8 cellular contexts compared by ENCODE assay signal in the genomic region with DNA sequence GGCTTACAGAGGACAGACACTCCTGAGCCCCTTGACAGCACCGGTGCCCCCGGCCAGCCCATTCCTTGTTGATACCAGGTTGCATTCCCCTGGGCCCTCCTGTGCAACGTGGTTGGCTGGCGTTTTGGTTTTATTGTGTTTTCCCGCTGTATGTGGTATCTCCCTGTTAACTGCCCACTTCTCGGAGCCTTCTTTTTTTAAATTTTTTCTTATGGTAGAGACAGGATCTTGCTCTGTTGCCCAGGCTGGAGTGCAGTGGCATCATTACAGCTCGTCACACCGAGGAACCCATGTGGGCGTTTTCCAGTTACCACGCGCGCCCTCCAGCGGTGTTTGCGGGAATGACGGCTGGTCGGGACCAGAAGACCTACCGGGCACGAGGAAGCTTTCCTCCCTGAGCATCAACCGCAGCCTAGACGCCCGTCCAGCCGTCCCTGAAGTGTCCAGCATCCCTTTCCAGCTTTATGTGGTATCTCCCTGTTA. TPM values are rescaled to one million over a fixed set of nuclear protein-coding genes. Genes with fewer than 3 reads are reported as not detected.
DNase-seq lines count a peak whose midpoint lies in the region; ATAC-seq, FAIRE-seq and TF ChIP-seq lines count a peak whose summit lies in the region.

No MANE protein-coding gene starts in this region.

- intact Hi-C loops in lower leg skin (cut with DNase I; ENCODE audit: low total_unique reads) = no loop called here

- peak; percentile 72 for TF ChIP-seq CTCF in bronchial epithelial cell (IDR thresholded peaks at IDR 0.05; ENCODE audit: insufficient read depth, low read length, severe bottlenecking)
- peak in 1 of 3 donors; percentile 18 for TF ChIP-seq CTCF in lower leg skin (IDR thresholded peaks at IDR 0.05)

- no peak for TF ChIP-seq POLR2A in lower leg skin (IDR thresholded peaks at IDR 0.05)

- H3K27me3 ChIP-seq in bronchial epithelial cell (ENCODE audit: control insufficient read depth, insufficient read depth, low read length) = no peaks in the 10 kb centered on the region

- no peak for ATAC-seq in HG03520 (IDR thresholded peaks at IDR 0.05; ENCODE audit: unreplicated experiment)

- 37 to 52% methylated on average over 22 of the region's 22 CpGs for WGBS in lower leg skin, 2 donors

- H3K4me3 ChIP-seq in bronchial epithelial cell (ENCODE audit: low read depth, low read length) (no peak overlapping the region), lower leg skin (ENCODE audit: low read depth, poor library complexity, severe bottlenecking) (no peak overlapping the region)

- DNase-seq in NCI-H2196 (lab: John Stamatoyannopoulos, UW; ENCODE audit: unreplicated experiment) = peak; percentile 48
- DNase-seq in NCI-H2196 treated with DMSO at 0.1 percent for 48 hours (lab: John Stamatoyannopoulos, UW; ENCODE audit: unreplicated experiment) = no peak
- peak; percentile 52 for DNase-seq in NCI-H1092 treated with DMSO at 0.1 percent for 48 hours (lab: John Stamatoyannopoulos, UW)
- DNase-seq in activated CD4-positive, CD25-positive, alpha-beta regulatory T cell (lab: John Stamatoyannopoulos, UW) = peak; percentile 33 to 81 (median 52)
- peak; percentile 38 for DNase-seq in bronchial epithelial cell (ENCODE audit: low read depth)
- DNase-seq in lower leg skin (ENCODE audit: low spot score in 2 of 2) = peak; percentile 35 to 94
- peak; percentile 75 for DNase-seq in stimulated activated CD8-positive, alpha-beta memory T cell treated with anti-CD3 and anti-CD28 coated beads, Interleukin-4, amount 100 ng/mL, for 24 hours (ENCODE audit: low read depth)

- no peaks in the 10 kb centered on the region for H3K36me3 ChIP-seq in bronchial epithelial cell (ENCODE audit: control insufficient read depth, insufficient read depth, low read length)

- FAIRE-seq in bronchial epithelial cell (lab: Jason Lieb, UNC) = no peak

RNA-seq across cellular contexts. Expression of gene ZFAND2A, which starts 16.9 kb away (rescaled TPM):
- total RNA-seq in bronchial epithelial cell = 53.4 and 63.1 TPM in 2 replicates
- 10 to 100 TPM in 3 of 4 donors, 1 to 10 TPM in 1; 9.4 to 26.0 (median 22.8) TPM for total RNA-seq in lower leg skin

RNA-seq across cellular contexts. Expression of gene UNCX, which starts 55.7 kb away (rescaled TPM):
- total RNA-seq in bronchial epithelial cell (not detected in 2 replicates), lower leg skin (not detected)
